Comparison of ENCODE assay signal across 1 cellular context in the genomic region with DNA sequence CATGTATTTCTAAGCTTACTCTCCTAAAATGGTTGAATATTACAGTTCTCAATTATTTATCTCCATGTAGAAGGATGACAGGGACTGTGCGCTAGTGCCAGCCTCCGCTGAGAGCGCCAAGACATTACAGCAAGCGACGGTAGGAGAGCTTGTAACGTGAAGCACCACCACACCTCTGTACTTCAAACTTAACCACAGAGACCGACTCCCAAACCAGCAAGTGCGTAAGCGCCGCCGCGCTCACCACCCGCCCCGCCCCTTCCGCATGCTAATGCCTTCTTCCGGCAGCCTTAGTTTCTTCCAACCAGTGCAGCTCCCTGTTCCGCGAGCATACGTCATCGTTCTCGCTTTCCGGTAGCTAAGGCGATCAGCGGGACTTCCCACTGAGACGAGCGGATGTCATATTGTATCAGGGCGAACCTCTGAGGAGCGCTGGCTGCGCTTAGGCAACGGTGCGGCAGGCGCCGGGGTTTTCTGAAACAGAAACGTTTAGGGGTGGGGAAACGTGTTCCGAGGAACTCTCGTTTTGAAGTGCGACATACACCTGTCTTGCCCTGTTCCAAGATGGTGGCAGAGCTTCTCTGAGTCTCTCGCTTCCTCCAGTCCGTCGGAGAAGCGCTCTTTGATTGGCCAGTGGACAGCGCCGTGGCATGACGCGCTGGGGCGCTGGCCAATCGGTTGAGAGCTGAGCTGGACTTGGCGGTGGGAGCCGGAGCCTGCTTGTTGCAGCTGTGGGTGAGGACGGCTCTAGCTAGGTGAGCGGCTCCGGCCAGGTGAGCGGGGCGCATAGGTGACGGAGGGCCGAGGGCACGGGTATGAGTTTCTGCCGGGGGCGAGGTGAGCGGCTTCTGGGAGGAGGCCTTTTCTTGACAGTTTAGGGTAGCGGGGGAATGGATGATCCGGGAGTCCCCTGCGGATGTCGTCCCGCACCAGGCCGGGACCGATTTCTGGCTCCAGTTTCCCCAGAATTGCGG.
TF ChIP-seq lines count a peak whose summit lies in the region.

A gene (plus strand): TSS at position 723 of the 974 bp plus-strand sequence. CDS start 2,896 bp downstream, outside the sequence.

TF ChIP-seq in K562, 482 proteins besides CTCF, POLR2A, EP300 and RAD21 (continued from another document and continues in another):
- TF ChIP-seq, protein P1, sequence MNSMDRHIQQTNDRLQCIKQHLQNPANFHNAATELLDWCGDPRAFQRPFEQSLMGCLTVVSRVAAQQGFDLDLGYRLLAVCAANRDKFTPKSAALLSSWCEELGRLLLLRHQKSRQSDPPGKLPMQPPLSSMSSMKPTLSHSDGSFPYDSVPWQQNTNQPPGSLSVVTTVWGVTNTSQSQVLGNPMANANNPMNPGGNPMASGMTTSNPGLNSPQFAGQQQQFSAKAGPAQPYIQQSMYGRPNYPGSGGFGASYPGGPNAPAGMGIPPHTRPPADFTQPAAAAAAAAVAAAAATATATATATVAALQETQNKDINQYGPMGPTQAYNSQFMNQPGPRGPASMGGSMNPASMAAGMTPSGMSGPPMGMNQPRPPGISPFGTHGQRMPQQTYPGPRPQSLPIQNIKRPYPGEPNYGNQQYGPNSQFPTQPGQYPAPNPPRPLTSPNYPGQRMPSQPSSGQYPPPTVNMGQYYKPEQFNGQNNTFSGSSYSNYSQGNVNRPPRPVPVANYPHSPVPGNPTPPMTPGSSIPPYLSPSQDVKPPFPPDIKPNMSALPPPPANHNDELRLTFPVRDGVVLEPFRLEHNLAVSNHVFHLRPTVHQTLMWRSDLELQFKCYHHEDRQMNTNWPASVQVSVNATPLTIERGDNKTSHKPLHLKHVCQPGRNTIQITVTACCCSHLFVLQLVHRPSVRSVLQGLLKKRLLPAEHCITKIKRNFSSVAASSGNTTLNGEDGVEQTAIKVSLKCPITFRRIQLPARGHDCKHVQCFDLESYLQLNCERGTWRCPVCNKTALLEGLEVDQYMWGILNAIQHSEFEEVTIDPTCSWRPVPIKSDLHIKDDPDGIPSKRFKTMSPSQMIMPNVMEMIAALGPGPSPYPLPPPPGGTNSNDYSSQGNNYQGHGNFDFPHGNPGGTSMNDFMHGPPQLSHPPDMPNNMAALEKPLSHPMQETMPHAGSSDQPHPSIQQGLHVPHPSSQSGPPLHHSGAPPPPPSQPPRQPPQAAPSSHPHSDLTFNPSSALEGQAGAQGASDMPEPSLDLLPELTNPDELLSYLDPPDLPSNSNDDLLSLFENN (IDR thresholded peaks at IDR 0.05; ENCODE audit: low read depth in 2 of 2, low read length in 2 of 2) = 0 out of 4 replicates have a peak, but pooled peaks of 1 of the 2 experiments have one; percentile 25
- TF ChIP-seq, protein P2, sequence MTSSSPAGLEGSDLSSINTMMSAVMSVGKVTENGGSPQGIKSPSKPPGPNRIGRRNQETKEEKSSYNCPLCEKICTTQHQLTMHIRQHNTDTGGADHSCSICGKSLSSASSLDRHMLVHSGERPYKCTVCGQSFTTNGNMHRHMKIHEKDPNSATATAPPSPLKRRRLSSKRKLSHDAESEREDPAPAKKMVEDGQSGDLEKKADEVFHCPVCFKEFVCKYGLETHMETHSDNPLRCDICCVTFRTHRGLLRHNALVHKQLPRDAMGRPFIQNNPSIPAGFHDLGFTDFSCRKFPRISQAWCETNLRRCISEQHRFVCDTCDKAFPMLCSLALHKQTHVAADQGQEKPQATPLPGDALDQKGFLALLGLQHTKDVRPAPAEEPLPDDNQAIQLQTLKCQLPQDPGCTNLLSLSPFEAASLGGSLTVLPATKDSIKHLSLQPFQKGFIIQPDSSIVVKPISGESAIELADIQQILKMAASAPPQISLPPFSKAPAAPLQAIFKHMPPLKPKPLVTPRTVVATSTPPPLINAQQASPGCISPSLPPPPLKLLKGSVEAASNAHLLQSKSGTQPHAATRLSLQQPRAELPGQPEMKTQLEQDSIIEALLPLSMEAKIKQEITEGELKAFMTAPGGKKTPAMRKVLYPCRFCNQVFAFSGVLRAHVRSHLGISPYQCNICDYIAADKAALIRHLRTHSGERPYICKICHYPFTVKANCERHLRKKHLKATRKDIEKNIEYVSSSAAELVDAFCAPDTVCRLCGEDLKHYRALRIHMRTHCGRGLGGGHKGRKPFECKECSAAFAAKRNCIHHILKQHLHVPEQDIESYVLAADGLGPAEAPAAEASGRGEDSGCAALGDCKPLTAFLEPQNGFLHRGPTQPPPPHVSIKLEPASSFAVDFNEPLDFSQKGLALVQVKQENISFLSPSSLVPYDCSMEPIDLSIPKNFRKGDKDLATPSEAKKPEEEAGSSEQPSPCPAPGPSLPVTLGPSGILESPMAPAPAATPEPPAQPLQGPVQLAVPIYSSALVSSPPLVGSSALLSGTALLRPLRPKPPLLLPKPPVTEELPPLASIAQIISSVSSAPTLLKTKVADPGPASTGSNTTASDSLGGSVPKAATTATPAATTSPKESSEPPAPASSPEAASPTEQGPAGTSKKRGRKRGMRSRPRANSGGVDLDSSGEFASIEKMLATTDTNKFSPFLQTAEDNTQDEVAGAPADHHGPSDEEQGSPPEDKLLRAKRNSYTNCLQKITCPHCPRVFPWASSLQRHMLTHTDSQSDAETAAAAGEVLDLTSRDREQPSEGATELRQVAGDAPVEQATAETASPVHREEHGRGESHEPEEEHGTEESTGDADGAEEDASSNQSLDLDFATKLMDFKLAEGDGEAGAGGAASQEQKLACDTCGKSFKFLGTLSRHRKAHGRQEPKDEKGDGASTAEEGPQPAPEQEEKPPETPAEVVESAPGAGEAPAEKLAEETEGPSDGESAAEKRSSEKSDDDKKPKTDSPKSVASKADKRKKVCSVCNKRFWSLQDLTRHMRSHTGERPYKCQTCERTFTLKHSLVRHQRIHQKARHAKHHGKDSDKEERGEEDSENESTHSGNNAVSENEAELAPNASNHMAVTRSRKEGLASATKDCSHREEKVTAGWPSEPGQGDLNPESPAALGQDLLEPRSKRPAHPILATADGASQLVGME (CRISPR knock-in tag; IDR thresholded peaks at IDR 0.05) = no peak
- no peak for TF ChIP-seq RBM14 (IDR thresholded peaks at IDR 0.05; ENCODE audit: borderline replicate concordance, insufficient read depth, low read depth, low read length)
- peak; percentile 78 for TF ChIP-seq CHD2 (IDR thresholded peaks at IDR 0.05; ENCODE audit: low read depth, low read length)
- TF ChIP-seq CSDE1 (IDR thresholded peaks at IDR 0.05) = no peak
- peak; percentile 66; the same call in 1 of the 2 replicates for TF ChIP-seq ZEB2 (IDR thresholded peaks at IDR 0.05)
- peak; percentile 27; the same call in 1 of the 2 replicates for TF ChIP-seq RB1 (IDR thresholded peaks at IDR 0.05; ENCODE audit: low read depth)
- no peak for TF ChIP-seq HMG20B (CRISPR knock-in tag; IDR thresholded peaks at IDR 0.05)
- TF ChIP-seq, protein P3, sequence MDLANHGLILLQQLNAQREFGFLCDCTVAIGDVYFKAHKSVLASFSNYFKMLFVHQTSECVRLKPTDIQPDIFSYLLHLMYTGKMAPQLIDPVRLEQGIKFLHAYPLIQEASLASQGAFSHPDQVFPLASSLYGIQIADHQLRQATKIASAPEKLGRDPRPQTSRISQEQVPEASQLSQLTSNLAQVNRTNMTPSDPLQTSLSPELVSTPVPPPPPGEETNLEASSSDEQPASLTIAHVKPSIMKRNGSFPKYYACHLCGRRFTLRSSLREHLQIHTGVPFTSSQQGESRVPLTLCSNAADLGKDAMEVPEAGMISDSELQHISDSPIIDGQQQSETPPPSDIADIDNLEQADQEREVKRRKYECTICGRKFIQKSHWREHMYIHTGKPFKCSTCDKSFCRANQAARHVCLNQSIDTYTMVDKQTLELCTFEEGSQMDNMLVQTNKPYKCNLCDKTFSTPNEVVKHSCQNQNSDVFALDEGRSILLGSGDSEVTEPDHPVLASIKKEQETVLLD (IDR thresholded peaks at IDR 0.05) = no peak
- no peak for TF ChIP-seq FOXM1 (IDR thresholded peaks at IDR 0.05; ENCODE audit: low read depth)
- no peak for TF ChIP-seq FOXM1 (CRISPR knock-in tag; IDR thresholded peaks at IDR 0.05; ENCODE audit: low read depth)
- no peak for TF ChIP-seq EHMT2 (IDR thresholded peaks at IDR 0.05)
- TF ChIP-seq, protein P4, sequence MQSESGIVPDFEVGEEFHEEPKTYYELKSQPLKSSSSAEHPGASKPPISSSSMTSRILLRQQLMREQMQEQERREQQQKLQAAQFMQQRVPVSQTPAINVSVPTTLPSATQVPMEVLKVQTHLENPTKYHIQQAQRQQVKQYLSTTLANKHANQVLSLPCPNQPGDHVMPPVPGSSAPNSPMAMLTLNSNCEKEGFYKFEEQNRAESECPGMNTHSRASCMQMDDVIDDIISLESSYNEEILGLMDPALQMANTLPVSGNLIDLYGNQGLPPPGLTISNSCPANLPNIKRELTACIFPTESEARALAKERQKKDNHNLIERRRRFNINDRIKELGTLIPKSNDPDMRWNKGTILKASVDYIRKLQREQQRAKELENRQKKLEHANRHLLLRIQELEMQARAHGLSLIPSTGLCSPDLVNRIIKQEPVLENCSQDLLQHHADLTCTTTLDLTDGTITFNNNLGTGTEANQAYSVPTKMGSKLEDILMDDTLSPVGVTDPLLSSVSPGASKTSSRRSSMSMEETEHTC (IDR thresholded peaks at IDR 0.05) = no peak
- TF ChIP-seq TCF7 (IDR thresholded peaks at IDR 0.05; ENCODE audit: borderline replicate concordance) = no peak
- peak; percentile 83 to 87 for TF ChIP-seq NRF1 (conservative IDR thresholded peaks at IDR 0.05 in 1 of 2, IDR thresholded peaks at IDR 0.05 in 1 of 2)
- TF ChIP-seq ZBED1 (IDR thresholded peaks at IDR 0.05) = no peak
- no peak for TF ChIP-seq ZC3H8 (IDR thresholded peaks at IDR 0.05)
- TF ChIP-seq YY1 (IDR thresholded peaks at IDR 0.05; ENCODE audit: borderline replicate concordance in 1 of 3, control insufficient read depth in 1 of 3, extremely low read depth in 1 of 3, insufficient read depth in 3 of 3, insufficient read length in 1 of 3, insufficient replicate concordance in 2 of 3, low read depth in 1 of 3, low read length in 2 of 3) = peak; percentile 79 to 97 (median 93)
- peak; percentile 55 for TF ChIP-seq ASH1L (IDR thresholded peaks at IDR 0.05; ENCODE audit: borderline replicate concordance, low read depth, partially characterized antibody)
- TF ChIP-seq MBD2 (IDR thresholded peaks at IDR 0.05; ENCODE audit: borderline replicate concordance, low read depth) = 0 out of 2 replicates have a peak, but pooled peaks have one; percentile 38
- 0 out of 2 replicates have a peak, but pooled peaks have one; percentile 8 for TF ChIP-seq XRCC5 (IDR thresholded peaks at IDR 0.05; ENCODE audit: low read depth, low read length)
- TF ChIP-seq TAL1 (IDR thresholded peaks at IDR 0.05) = no peak
- no peak for TF ChIP-seq ZNF764 (CRISPR knock-in tag; IDR thresholded peaks at IDR 0.05; ENCODE audit: low read depth)
- no peak for TF ChIP-seq CCAR2 (IDR thresholded peaks at IDR 0.05; ENCODE audit: low read depth, low read length)
- TF ChIP-seq IRF2 (CRISPR knock-in tag; IDR thresholded peaks at IDR 0.05) = no peak
- TF ChIP-seq SAP30 (IDR thresholded peaks at IDR 0.05; ENCODE audit: borderline replicate concordance, insufficient read depth, low read depth, low read length, poor library complexity, severe bottlenecking) = peak; percentile 49
- TF ChIP-seq FOXK2 (conservative IDR thresholded peaks at IDR 0.05 in 1 of 2, IDR thresholded peaks at IDR 0.05 in 1 of 2; ENCODE audit: low read depth in 2 of 2) = no peak
- TF ChIP-seq, protein P5, sequence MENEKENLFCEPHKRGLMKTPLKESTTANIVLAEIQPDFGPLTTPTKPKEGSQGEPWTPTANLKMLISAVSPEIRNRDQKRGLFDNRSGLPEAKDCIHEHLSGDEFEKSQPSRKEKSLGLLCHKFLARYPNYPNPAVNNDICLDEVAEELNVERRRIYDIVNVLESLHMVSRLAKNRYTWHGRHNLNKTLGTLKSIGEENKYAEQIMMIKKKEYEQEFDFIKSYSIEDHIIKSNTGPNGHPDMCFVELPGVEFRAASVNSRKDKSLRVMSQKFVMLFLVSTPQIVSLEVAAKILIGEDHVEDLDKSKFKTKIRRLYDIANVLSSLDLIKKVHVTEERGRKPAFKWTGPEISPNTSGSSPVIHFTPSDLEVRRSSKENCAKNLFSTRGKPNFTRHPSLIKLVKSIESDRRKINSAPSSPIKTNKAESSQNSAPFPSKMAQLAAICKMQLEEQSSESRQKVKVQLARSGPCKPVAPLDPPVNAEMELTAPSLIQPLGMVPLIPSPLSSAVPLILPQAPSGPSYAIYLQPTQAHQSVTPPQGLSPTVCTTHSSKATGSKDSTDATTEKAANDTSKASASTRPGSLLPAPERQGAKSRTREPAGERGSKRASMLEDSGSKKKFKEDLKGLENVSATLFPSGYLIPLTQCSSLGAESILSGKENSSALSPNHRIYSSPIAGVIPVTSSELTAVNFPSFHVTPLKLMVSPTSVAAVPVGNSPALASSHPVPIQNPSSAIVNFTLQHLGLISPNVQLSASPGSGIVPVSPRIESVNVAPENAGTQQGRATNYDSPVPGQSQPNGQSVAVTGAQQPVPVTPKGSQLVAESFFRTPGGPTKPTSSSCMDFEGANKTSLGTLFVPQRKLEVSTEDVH (IDR thresholded peaks at IDR 0.05; ENCODE audit: low read depth, partially characterized antibody) = peak; percentile 78
- 0 out of 2 replicates have a peak, but pooled peaks have one; percentile 17 for TF ChIP-seq LCOR (CRISPR knock-in tag; IDR thresholded peaks at IDR 0.05)
- peak; percentile 7 for TF ChIP-seq NFYB (IDR thresholded peaks at IDR 0.05; ENCODE audit: extremely low read depth, insufficient read length)
- no peak for TF ChIP-seq ILF3 (IDR thresholded peaks at IDR 0.05; ENCODE audit: borderline replicate concordance)
- TF ChIP-seq BRF1 (IDR thresholded peaks at IDR 0.05; ENCODE audit: borderline replicate concordance, extremely low read depth, insufficient read length) = no peak
